In the genomic region with DNA sequence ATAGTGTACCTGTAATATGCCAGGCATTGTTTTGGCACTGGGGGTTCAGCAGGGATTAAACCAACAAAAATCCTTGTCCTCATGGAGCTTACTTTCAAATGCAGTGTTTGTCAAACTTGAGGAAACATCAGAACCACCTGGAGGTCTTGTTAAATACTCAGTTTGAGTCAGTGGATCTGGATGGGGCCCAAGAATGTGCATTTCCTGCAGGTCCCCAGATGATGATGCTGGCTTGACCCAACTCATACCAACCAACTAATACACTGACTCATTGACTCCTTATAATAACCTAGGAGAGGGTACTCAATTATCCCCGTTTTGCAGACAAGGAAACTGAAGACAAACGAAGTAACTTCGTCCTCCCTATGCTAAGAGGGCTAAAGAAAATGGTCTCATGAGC, we compare ENCODE assay signal across 26 cellular contexts. TPM values are rescaled to one million over a fixed set of nuclear protein-coding genes. Genes with fewer than 3 reads are reported as not detected.
DNase-seq lines count a peak whose midpoint lies in the region; TF ChIP-seq lines count a peak whose summit lies in the region.
"Had no signal": no experiment of that assay in that cellular context is flagged by ENCODE, and none has a peak within 500 bp of the region (broad histone marks: within the 10 kb centered on the region; RNA-seq: fewer than 3 reads in every experiment).

No MANE protein-coding gene starts in this region.

- H3K4me2 ChIP-seq in H9 (ENCODE audit: insufficient read depth, insufficient read length, low read length), result no peak overlapping the region

- no peaks in the 10 kb centered on the region for H3K9me3 Mint-ChIP-seq in H9
- H3K9me3 Mint-ChIP-seq: activated CD4-positive, alpha-beta T cell treated with anti-CD3 and anti-CD28 coated beads, Interleukin-2, amount 10 ng/mL, durations not matched to agents 7 days and 5 days; activated T-helper 2 cell treated with anti-CD3 and anti-CD28 coated beads, Interferon-gamma antibody, Interleukin-2, Interleukin-4, amounts not matched to agents 10 μg/mL and 5 μg/mL and 100 μg/mL, durations not matched to agents 14 hours and 24 hours and 36 hours; CD8-positive, alpha-beta memory T cell; memory B cell had no signal

- H2AFZ ChIP-seq in H9 (ENCODE audit: low read length), result no peak overlapping the region

- H3K14ac ChIP-seq in H9 (ENCODE audit: insufficient read depth, low read length), result no peak overlapping the region

- H3K4me3 ChIP-seq in Peyer's patch (no peak overlapping the region), fibroblast of mammary gland (ENCODE audit: control insufficient read depth, low read depth, low read length) (no peak overlapping the region), thyroid gland (replicated peaks in 1 of 3) (no peak overlapping the region)
- H3K4me3 ChIP-seq: gastroesophageal sphincter, GM12878, SJCRH30, spleen had no signal

- no peak overlapping the region for H2AK5ac ChIP-seq in H9 (ENCODE audit: insufficient read length, low read length)

- H3K4me1 ChIP-seq in Peyer's patch (peaks cover 0 to 27% (median 0%) of the 10 kb centered on the region in 4 donors), thyroid gland (peaks cover 56 to 83% of the 10 kb centered on the region in 2 donors), H9 (ENCODE audit: insufficient read depth, low read length) (peaks cover 14% of the 10 kb centered on the region; the same call in 1 of the 2 replicates)
- H3K4me1 ChIP-seq: gastroesophageal sphincter, SJCRH30, spleen had no signal

- H3K23me2 ChIP-seq in H9 (ENCODE audit: insufficient read length, low read depth, low read length, poor library complexity, severe bottlenecking), result no peaks in the 10 kb centered on the region

- H3K27me3 Mint-ChIP-seq in H9 (ENCODE audit: low read depth), result peaks cover 14% of the 10 kb centered on the region
- H3K27me3 Mint-ChIP-seq: activated CD4-positive, alpha-beta T cell treated with anti-CD3 and anti-CD28 coated beads, Interleukin-2, amount 10 ng/mL, durations not matched to agents 7 days and 5 days; memory B cell had no signal

- peak; percentile 50 for DNase-seq in HCEC 1CT
- DNase-seq in Peyer's patch, result no peak
- peak; percentile 72 for DNase-seq in fibroblast of mammary gland (ENCODE audit: low read depth)
- DNase-seq in thyroid gland, result no peak
- no peak for DNase-seq in COR-L47 (lab: John Stamatoyannopoulos, UW)
- no peak for DNase-seq in RWPE1 (ENCODE audit: low spot score)
- DNase-seq in H9, result no peak
- no peak for DNase-seq in NCI-H748 treated with DMSO at 0.1 percent for 48 hours (lab: John Stamatoyannopoulos, UW)
- DNase-seq: activated CD4-positive, alpha-beta T cell treated with anti-CD3 and anti-CD28 coated beads, Interleukin-2, amount 10 ng/mL, durations not matched to agents 7 days and 5 days; AML-193; CD8-positive, alpha-beta memory T cell; cerebellar nuclear complex; naive B cell; NCI-H1417 treated with DMSO at 0.1 percent for 48 hours; NCI-H526 treated with DMSO at 0.1 percent for 48 hours; occipital lobe; SJCRH30; stimulated activated CD4-positive, alpha-beta T cell treated with anti-CD3 and anti-CD28 coated beads, Interleukin-4, amount 100 ng/mL, for 1 hour; stimulated activated naive CD4-positive, alpha-beta T cell; T-helper 17 cell had no signal

- POLR2A ChIA-PET in RWPE1 (lab: Yijun Ruan, JAX; ENCODE audit: low non-redundant PET), result no interaction called here

- no peak overlapping the region for H2BK20ac ChIP-seq in H9 (ENCODE audit: low read depth, low read length, poor library complexity, severe bottlenecking)

- H3K4me3 Mint-ChIP-seq in H9, result no peak overlapping the region
- H3K4me3 Mint-ChIP-seq: activated CD4-positive, alpha-beta T cell treated with anti-CD3 and anti-CD28 coated beads, Interleukin-2, amount 10 ng/mL, durations not matched to agents 7 days and 5 days; activated naive CD8-positive, alpha-beta T cell; CD8-positive, alpha-beta memory T cell; memory B cell; T-helper 17 cell had no signal

- no peaks in the 10 kb centered on the region for H3K36me3 ChIP-seq in Peyer's patch
- no peaks in the 10 kb centered on the region for H3K36me3 ChIP-seq in thyroid gland
- H3K36me3 ChIP-seq: gastroesophageal sphincter, SJCRH30, spleen had no signal

- H3T11ph ChIP-seq in H9 (ENCODE audit: low read length), result no peak overlapping the region

- no peak overlapping the region for H3K18ac ChIP-seq in H9 (ENCODE audit: insufficient read length, low read depth, low read length)

- intact Hi-C loops in thyroid gland (cut with DNase I), result no loop called here

- TF ChIP-seq CTCF in Peyer's patch (IDR thresholded peaks at IDR 0.05), result no peak
- TF ChIP-seq CTCF in fibroblast of mammary gland (conservative IDR thresholded peaks at IDR 0.05; ENCODE audit: control insufficient read depth, insufficient read depth, low read depth, low read length), result no peak
- no peak for TF ChIP-seq CTCF in thyroid gland (IDR thresholded peaks at IDR 0.05)
- TF ChIP-seq CTCF in RWPE1 (conservative IDR thresholded peaks at IDR 0.05; ENCODE audit: low read depth), result no peak
- no peak for TF ChIP-seq CTCF in H9 (conservative IDR thresholded peaks at IDR 0.05)

- no peak overlapping the region for H3K56ac ChIP-seq in H9 (ENCODE audit: insufficient read length, low read depth, low read length)

- H3K9me3 ChIP-seq in Peyer's patch (no peaks in the 10 kb centered on the region), thyroid gland (no peaks in the 10 kb centered on the region), H9 (ENCODE audit: control insufficient read depth, low read depth, low read length) (no peaks in the 10 kb centered on the region)
- H3K9me3 ChIP-seq: gastroesophageal sphincter, SJCRH30, spleen had no signal

- no peak overlapping the region for H2BK5ac ChIP-seq in H9 (ENCODE audit: insufficient read length, low read length)

- H4K20me1 ChIP-seq in H9 (ENCODE audit: control insufficient read depth, insufficient read depth, insufficient read length), result no peaks in the 10 kb centered on the region

- H4K91ac ChIP-seq in H9 (ENCODE audit: insufficient read length, low read depth, low read length), result no peak overlapping the region

- H3K36me3 Mint-ChIP-seq in H9 (ENCODE audit: insufficient read depth in 1 of 3, low read depth in 3 of 3), result peaks cover 0 to 7% (median 2%) of the 10 kb centered on the region in 3 experiments; a peak in 3 of 7 replicates
- H3K36me3 Mint-ChIP-seq: activated naive CD8-positive, alpha-beta T cell; CD8-positive, alpha-beta memory T cell; memory B cell; naive B cell had no signal

- TF ChIP-seq POLR2A in Peyer's patch (IDR thresholded peaks at IDR 0.05) (no peak), thyroid gland (IDR thresholded peaks at IDR 0.05) (no peak)

- no peak overlapping the region for H3K27ac Mint-ChIP-seq in H9
- H3K27ac Mint-ChIP-seq: activated CD4-positive, alpha-beta T cell treated with anti-CD3 and anti-CD28 coated beads, Interleukin-2, amount 10 ng/mL, durations not matched to agents 7 days and 5 days; activated naive CD8-positive, alpha-beta T cell; activated T-helper 2 cell treated with anti-CD3 and anti-CD28 coated beads, Interferon-gamma antibody, Interleukin-2, Interleukin-4, amounts not matched to agents 10 μg/mL and 5 μg/mL and 100 μg/mL, durations not matched to agents 14 hours and 24 hours and 36 hours; CD8-positive, alpha-beta memory T cell; memory B cell; naive B cell; T-helper 17 cell had no signal

- H3K79me1 ChIP-seq in H9 (ENCODE audit: insufficient read depth, low read depth, low read length, poor library complexity, severe bottlenecking), result no peaks in the 10 kb centered on the region

- H3K4ac ChIP-seq in H9 (ENCODE audit: low read depth, low read length), result no peak overlapping the region

- H4K5ac ChIP-seq in H9 (ENCODE audit: insufficient read length, low read depth, low read length), result no peak overlapping the region

- H3K9ac ChIP-seq in H9 (ENCODE audit: extremely low read depth, insufficient read length, low read length), result no peak overlapping the region

- no peaks in the 10 kb centered on the region for H3K27me3 ChIP-seq in Peyer's patch
- H3K27me3 ChIP-seq in thyroid gland, result no peaks in the 10 kb centered on the region
- H3K27me3 ChIP-seq in H9 (ENCODE audit: insufficient read depth, low read length), result peaks cover under 1% of the 10 kb centered on the region; the same call in 1 of the 2 replicates
- H3K27me3 ChIP-seq: SJCRH30, spleen had no signal

- CTCF ChIA-PET in RWPE1 (lab: Yijun Ruan, JAX), result interaction anchor here (0.6 kb wide), 1 partner anchor 11 kb away, joined by 3 read pairs; no protein-coding TSS in a partner anchor

- no peak overlapping the region for H4K8ac ChIP-seq in H9 (replicated peaks; ENCODE audit: insufficient read length, low read depth, low read length)

- H2BK12ac ChIP-seq in H9 (ENCODE audit: insufficient read length, low read depth, low read length), result no peak overlapping the region

- peaks cover 54 to 64% of the 10 kb centered on the region in 2 experiments for H3K4me1 Mint-ChIP-seq in H9
- H3K4me1 Mint-ChIP-seq: activated CD4-positive, alpha-beta T cell treated with anti-CD3 and anti-CD28 coated beads, Interleukin-2, amount 10 ng/mL, durations not matched to agents 7 days and 5 days; CD8-positive, alpha-beta memory T cell; memory B cell; naive B cell; T-helper 17 cell had no signal

- 88 to 92% methylated on average over 3 of the region's 3 CpGs for WGBS in thyroid gland, 2 donors
- WGBS in H9 (ENCODE audit: extremely low coverage, insufficient read length, low lambda C conversion rate), result no CpG with 5 or more reads among the region's 3 CpGs

- H2BK120ac ChIP-seq in H9 (ENCODE audit: low read depth, low read length, poor library complexity, severe bottlenecking), result no peak overlapping the region

- H2BK15ac ChIP-seq in H9 (ENCODE audit: low read depth, low read length), result no peak overlapping the region

- H3K27ac ChIP-seq in Peyer's patch, result peak overlapping the region in 3 of 4 donors; percentile 30 to 88 (median 83)
- peak overlapping the region in 2 of 3 donors; percentile 44 to 75 for H3K27ac ChIP-seq in thyroid gland
- H3K27ac ChIP-seq in RWPE1, result no peak overlapping the region
- no peak overlapping the region for H3K27ac ChIP-seq in H9 (ENCODE audit: insufficient read length, low read depth, low read length)
- H3K27ac ChIP-seq: gastroesophageal sphincter, SJCRH30, spleen had no signal

- no peaks in the 10 kb centered on the region; the same call in 1 of the 2 replicates for H3K79me2 ChIP-seq in H9 (ENCODE audit: insufficient read depth, low read length)

- H3K23ac ChIP-seq in H9 (ENCODE audit: insufficient read length, low read depth, low read length), result no peak overlapping the region

RNA-seq across cellular contexts. Expression of a gene that starts 11.3 kb away (rescaled TPM):
- 10 to 100 TPM; 47.0 to 63.2 (median 52.8) TPM for total RNA-seq in Peyer's patch
- 10 to 100 TPM; 38.7 to 80.1 (median 54.0) TPM for total RNA-seq in thyroid gland
- 28.2 and 30.7 TPM in 2 replicates for total RNA-seq in H9 (2021)
- total RNA-seq: SJCRH30 had no signal

Comparison
In these comparisons a context has a peak if more than half of its experiments do, and no peak if none do; other contexts are left out.
1. DNase-seq: peak in HCEC 1CT (single experiment) and fibroblast of mammary gland (single experiment); none in Peyer's patch (0 of 3), thyroid gland (0 of 2), COR-L47 (single experiment), RWPE1 (single experiment), H9 (single experiment) and NCI-H748 treated with DMSO at 0.1 percent for 48 hours (single experiment).
2. H3K27ac ChIP-seq: peak in Peyer's patch (3 of 4) and thyroid gland (2 of 3); none in RWPE1 (single experiment) and H9 (single experiment).